17 cellular contexts compared by ENCODE assay signal in the genomic region with DNA sequence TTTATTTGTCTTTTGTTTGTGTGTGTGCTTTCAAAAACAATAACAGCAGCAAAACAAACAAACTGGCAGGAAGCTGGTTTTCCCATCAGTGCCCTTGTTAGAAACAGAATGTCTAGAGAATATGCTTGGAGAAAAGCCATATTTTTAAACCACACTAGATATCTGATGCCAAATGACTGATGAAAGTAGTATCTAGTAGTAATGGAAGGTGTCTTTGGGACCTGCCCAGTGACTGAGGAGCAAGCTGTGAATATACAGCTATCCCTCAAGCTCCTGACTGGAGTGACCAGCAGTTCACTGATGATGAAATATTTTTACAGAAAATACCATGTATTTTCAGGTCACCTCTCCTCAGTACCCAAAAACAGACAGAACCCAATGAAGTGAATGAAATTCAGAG. TPM values are rescaled to one million over a fixed set of nuclear protein-coding genes. Genes with fewer than 3 reads are reported as not detected.
DNase-seq lines count a peak whose midpoint lies in the region; ATAC-seq and TF ChIP-seq lines count a peak whose summit lies in the region.
"Had no signal": no experiment of that assay in that cellular context is flagged by ENCODE, and none has a peak within 500 bp of the region (broad histone marks: within the 10 kb centered on the region; RNA-seq: fewer than 3 reads in every experiment).

No MANE protein-coding gene starts in this region.

- peak overlapping the region; percentile 94 for H3K27ac ChIP-seq in left ventricle myocardium inferior (replicated peaks)
- no peak overlapping the region for H3K27ac ChIP-seq in lower lobe of right lung
- H3K27ac ChIP-seq: parathyroid adenoma had no signal

- H3K27me3 Mint-ChIP-seq in type B pancreatic cell = peaks cover 93% of the 10 kb centered on the region

- H3K27ac Mint-ChIP-seq in type B pancreatic cell = no peak overlapping the region
- H3K27ac Mint-ChIP-seq: activated CD4-positive, alpha-beta T cell treated with anti-CD3 and anti-CD28 coated beads, Interleukin-2, amount 10 ng/mL, durations not matched to agents 24 days and 14 days; activated naive CD4-positive, alpha-beta T cell treated with anti-CD3 and anti-CD28 coated beads, Interleukin-2, amount 50 U/mL, for 72 hours had no signal

- in situ Hi-C loops in astrocyte of the cerebellum (cut with HindIII; ENCODE audit: low sequenced_read_pairs) = no loop called here

- H3K4me3 ChIP-seq in left ventricle myocardium inferior (peak overlapping the region; percentile 73), astrocyte of the cerebellum (ENCODE audit: low read depth, low read length) (peak overlapping the region; percentile 60), lower lobe of right lung (peak overlapping the region; percentile 59)

- H3K27me3 ChIP-seq in left ventricle myocardium inferior (ENCODE audit: low read depth) (peaks cover 15% of the 10 kb centered on the region), lower lobe of right lung (ENCODE audit: low read depth) (peaks cover 30% of the 10 kb centered on the region)

- ATAC-seq in left ventricle myocardium superior = no peak
- no peak for ATAC-seq in lower lobe of right lung
- ATAC-seq in GM21528 (IDR thresholded peaks at IDR 0.05; ENCODE audit: low FRiP score, unreplicated experiment) = no peak
- ATAC-seq: activated naive CD4-positive, alpha-beta T cell treated with anti-CD3 and anti-CD28 coated beads, Interleukin-2, amount 50 U/mL, for 72 hours; stimulated activated naive CD8-positive, alpha-beta T cell treated with anti-CD3 and anti-CD28 coated beads, Interleukin-15, Interleukin-2, amounts not matched to agents 100 U/mL and 50 U/mL, for 24 hours had no signal

- H3K4me1 Mint-ChIP-seq in type B pancreatic cell (ENCODE audit: unreplicated experiment) = peaks cover 5% of the 10 kb centered on the region
- H3K4me1 Mint-ChIP-seq: activated CD4-positive, alpha-beta T cell treated with anti-CD3 and anti-CD28 coated beads, Interleukin-2, amount 10 ng/mL, durations not matched to agents 24 days and 14 days had no signal

- no peak for TF ChIP-seq CTCF in left ventricle myocardium inferior (IDR thresholded peaks at IDR 0.05; ENCODE audit: borderline replicate concordance)
- no peak for TF ChIP-seq CTCF in astrocyte of the cerebellum (IDR thresholded peaks at IDR 0.05; ENCODE audit: low read depth, low read length, missing control alignments)
- no peak for TF ChIP-seq CTCF in lower lobe of right lung (IDR thresholded peaks at IDR 0.05)
- TF ChIP-seq CTCF in type B pancreatic cell (conservative IDR thresholded peaks at IDR 0.05) = no peak

- no peaks in the 10 kb centered on the region for H3K9me3 ChIP-seq in left ventricle myocardium inferior (replicated peaks)
- no peaks in the 10 kb centered on the region for H3K9me3 ChIP-seq in lower lobe of right lung

- H3K36me3 Mint-ChIP-seq in type B pancreatic cell = no peaks in the 10 kb centered on the region

- DNase-seq in left ventricle myocardium inferior (no peak), left ventricle myocardium superior (no peak), astrocyte of the cerebellum (ENCODE audit: low read depth) (no peak), lower lobe of right lung (no peak), type B pancreatic cell (ENCODE audit: extremely low spot score, unreplicated experiment) (no peak), T-helper 9 cell (no peak), T1000 (lab: John Stamatoyannopoulos, UW) (no peak)
- DNase-seq: activated CD4-positive, alpha-beta T cell treated with anti-CD3 and anti-CD28 coated beads, Interleukin-2, amount 10 ng/mL, durations not matched to agents 24 days and 14 days; activated T-cell treated with anti-CD3 and anti-CD28 coated beads for 4 hours; AML-193; central memory CD4-positive, alpha-beta T cell; NCI-H1092; stimulated activated naive CD8-positive, alpha-beta T cell treated with anti-CD3 and anti-CD28 coated beads, Interleukin-15, Interleukin-2, amounts not matched to agents 100 U/mL and 50 U/mL, for 24 hours had no signal

- H3K4me3 Mint-ChIP-seq in type B pancreatic cell = peak overlapping the region; percentile 89
- H3K4me3 Mint-ChIP-seq: activated CD4-positive, alpha-beta T cell treated with anti-CD3 and anti-CD28 coated beads, Interleukin-2, amount 10 ng/mL, durations not matched to agents 24 days and 14 days had no signal

- peaks cover 72% of the 10 kb centered on the region for H3K4me1 ChIP-seq in left ventricle myocardium inferior
- no peaks in the 10 kb centered on the region for H3K4me1 ChIP-seq in lower lobe of right lung
- H3K4me1 ChIP-seq: parathyroid adenoma had no signal

- H3K36me3 ChIP-seq in left ventricle myocardium inferior (no peaks in the 10 kb centered on the region), lower lobe of right lung (no peaks in the 10 kb centered on the region)

- intact Hi-C loops in left ventricle myocardium inferior (cut with micrococcal nuclease) (no loop called here), left ventricle myocardium superior (cut with micrococcal nuclease) (no loop called here), lower lobe of right lung (cut with DNase I) (no loop called here)

- H3K9me3 Mint-ChIP-seq in type B pancreatic cell = no peaks in the 10 kb centered on the region
- H3K9me3 Mint-ChIP-seq: activated CD4-positive, alpha-beta T cell treated with anti-CD3 and anti-CD28 coated beads, Interleukin-2, amount 10 ng/mL, durations not matched to agents 24 days and 14 days had no signal

RNA-seq across cellular contexts. Expression of gene PDE1C, which starts 1.0 kb away (rescaled TPM):
- total RNA-seq in left ventricle myocardium inferior (207 TPM), left ventricle myocardium superior (192 TPM), lower lobe of right lung (15.5 TPM), type B pancreatic cell (ENCODE audit: low replicate concordance) (4.7 and 8.5 TPM in 2 replicates)
- total RNA-seq: activated CD4-positive, alpha-beta T cell treated with anti-CD3 and anti-CD28 coated beads, Interleukin-2, amount 10 ng/mL, durations not matched to agents 24 days and 14 days; activated naive CD4-positive, alpha-beta T cell treated with anti-CD3 and anti-CD28 coated beads, Interleukin-2, amount 50 U/mL, for 72 hours; mononuclear cell had no signal

Comparison
In these comparisons a context has a peak if more than half of its experiments do, and no peak if none do; other contexts are left out.
1. RNA of gene PDE1C, which starts 1.0 kb away (total RNA-seq): 207 TPM in left ventricle myocardium inferior (single experiment) and 192 TPM in left ventricle myocardium superior (single experiment); 15.5 TPM in lower lobe of right lung (single experiment) and 4.7 to 8.5 TPM in type B pancreatic cell; every median in the first group is over 10 times any median in the second.
2. Peak in every context shown above with its lines, with median percentiles within 50 percentile points of each other: H3K4me3 ChIP-seq.